1 cellular context compared by ENCODE assay signal in the genomic region with DNA sequence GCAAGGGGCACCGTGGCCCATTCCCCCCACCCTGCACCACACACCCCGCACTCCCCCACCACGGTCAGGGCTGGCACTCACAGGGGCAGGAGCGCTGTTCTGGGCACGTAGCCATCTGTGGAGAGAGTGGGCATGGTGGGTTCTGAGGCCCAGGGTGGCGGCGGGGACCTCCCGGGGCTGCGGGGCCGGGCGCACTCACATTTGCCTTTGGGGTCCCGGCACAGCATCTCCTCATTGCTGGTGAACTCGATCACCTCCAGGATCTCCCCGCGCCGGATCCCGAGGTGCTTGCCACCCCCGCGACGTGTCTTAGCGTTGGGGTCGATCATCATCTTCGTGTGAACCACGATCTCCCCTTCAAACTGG.
TF ChIP-seq lines count a peak whose summit lies in the region.

No MANE protein-coding gene starts in this region.

TF ChIP-seq in endothelial cell of umbilical vein, 7 proteins besides CTCF, POLR2A, EP300 and RAD21:
- TF ChIP-seq EZH2 (IDR thresholded peaks at IDR 0.05; ENCODE audit: borderline replicate concordance, low read depth, low read length, severe bottlenecking) (no peak), MAX (IDR thresholded peaks at IDR 0.05; ENCODE audit: insufficient read depth, insufficient read length) (no peak), JUN (IDR thresholded peaks at IDR 0.05; ENCODE audit: borderline replicate concordance, insufficient read depth, insufficient read length, low read depth) (no peak), POLR2AphosphoS5 (IDR thresholded peaks at IDR 0.05; ENCODE audit: insufficient read depth, low read depth, low read length) (no peak)
